17 cellular contexts compared by ENCODE assay signal in genomic region chr7:21763818-21764217, GRCh38.
"Had no signal": no experiment of that assay in that cellular context is flagged by ENCODE, and none has a peak within 500 bp of the region (broad histone marks: within the 10 kb centered on the region; RNA-seq: fewer than 3 reads in every experiment).

No MANE protein-coding gene starts in this region.

- DNase-seq: colonic mucosa; dermis blood vessel endothelial cell; erythroblast; foreskin melanocyte; heart right ventricle; islet precursor cell; mammary epithelial cell; naive thymus-derived CD4-positive, alpha-beta T cell; psoas muscle; right lobe of liver; stimulated activated CD4-positive, alpha-beta T cell treated with anti-CD3 and anti-CD28 coated beads, Interleukin-4, amount 100 ng/mL, for 1 hour; stimulated activated CD8-positive, alpha-beta memory T cell treated with anti-CD3 and anti-CD28 coated beads, Interleukin-4, amount 100 ng/mL, for 48 hours; stomach; substantia nigra; transverse colon had no signal

- H3K4me3 Mint-ChIP-seq: naive thymus-derived CD4-positive, alpha-beta T cell; stimulated activated memory B cell treated with anti-CD40 and anti-IgM and Interleukin-4, amounts not matched to agents 10 μg/mL and 1 μg/mL and 100 μg/mL, for 72 hours had no signal

- H3K27ac Mint-ChIP-seq: stimulated activated memory B cell treated with anti-CD40 and anti-IgM and Interleukin-4, amounts not matched to agents 10 μg/mL and 1 μg/mL and 100 μg/mL, for 72 hours had no signal

- H3K36me3 Mint-ChIP-seq: naive thymus-derived CD4-positive, alpha-beta T cell; stimulated activated memory B cell treated with anti-CD40 and anti-IgM and Interleukin-4, amounts not matched to agents 10 μg/mL and 1 μg/mL and 100 μg/mL, for 72 hours had no signal

- H3K9me3 Mint-ChIP-seq: naive thymus-derived CD4-positive, alpha-beta T cell; stimulated activated memory B cell treated with anti-CD40 and anti-IgM and Interleukin-4, amounts not matched to agents 10 μg/mL and 1 μg/mL and 100 μg/mL, for 72 hours had no signal

- ATAC-seq: heart right ventricle; left lobe of liver; naive thymus-derived CD4-positive, alpha-beta T cell; psoas muscle; right lobe of liver; stimulated activated memory B cell treated with anti-CD40 and anti-IgM and Interleukin-4, amounts not matched to agents 10 μg/mL and 1 μg/mL and 100 μg/mL, for 72 hours had no signal

- H3K4me1 Mint-ChIP-seq: stimulated activated memory B cell treated with anti-CD40 and anti-IgM and Interleukin-4, amounts not matched to agents 10 μg/mL and 1 μg/mL and 100 μg/mL, for 72 hours had no signal
